9 cellular contexts compared by ENCODE assay signal in genomic region chr9:113541019-113541900, GRCh38.
DNase-seq lines count a peak whose midpoint lies in the region; ATAC-seq, FAIRE-seq and TF ChIP-seq lines count a peak whose summit lies in the region.
"Had no signal": no experiment of that assay in that cellular context is flagged by ENCODE, and none has a peak within 500 bp of the region (broad histone marks: within the 10 kb centered on the region; RNA-seq: fewer than 3 reads in every experiment).

No MANE protein-coding gene starts in this region.

- H3K79me2 ChIP-seq in OCI-LY1 (ENCODE audit: insufficient read depth, low read length) (no peaks in the 10 kb centered on the region), endothelial cell of umbilical vein (ENCODE audit: control insufficient read depth, insufficient read depth, low read length) (peaks cover 36% of the 10 kb centered on the region)
- H3K79me2 ChIP-seq: parathyroid adenoma had no signal

- peaks cover 6% of the 10 kb centered on the region for H3K36me3 Mint-ChIP-seq in natural killer cell treated with Interleukin-12 subunit alpha and Interleukin-12 subunit beta and Interleukin-15 and Interleukin-18, amount 100 ng/mL, for 72 hours
- H3K36me3 Mint-ChIP-seq in activated CD8-positive, alpha-beta memory T cell treated with anti-CD3 and anti-CD28 coated beads, Interleukin-2, amount 10 ng/mL, durations not matched to agents 7 days and 5 days: peaks cover 28% of the 10 kb centered on the region

- DNase-seq in EL (peak; percentile 32), endothelial cell of umbilical vein (ENCODE audit: low read depth, low spot score) (peak; percentile 42), urothelium cell line (ENCODE audit: low spot score) (no peak), NCI-H2107 treated with DMSO at 0.1 percent for 48 hours (lab: John Stamatoyannopoulos, UW; ENCODE audit: unreplicated experiment) (no peak)
- peak; percentile 51 for DNase-seq in natural killer cell treated with Interleukin-12 subunit alpha and Interleukin-12 subunit beta and Interleukin-15 and Interleukin-18, amount 100 ng/mL, for 72 hours (ENCODE audit: low spot score)
- no peak for DNase-seq in stimulated activated naive CD4-positive, alpha-beta T cell (lab: John Stamatoyannopoulos, UW)
- DNase-seq in activated CD8-positive, alpha-beta memory T cell treated with anti-CD3 and anti-CD28 coated beads, Interleukin-2, amount 10 ng/mL, durations not matched to agents 7 days and 5 days: no peak

- TF ChIP-seq CTCF in OCI-LY1 (IDR thresholded peaks at IDR 0.05; ENCODE audit: low read length) (no peak), endothelial cell of umbilical vein (IDR thresholded peaks at IDR 0.05; ENCODE audit: extremely low read depth in 1 of 2, insufficient read depth in 1 of 2, low read depth in 1 of 2, low read length in 2 of 2) (no peak)

- H3K4me3 ChIP-seq in OCI-LY1 (ENCODE audit: low read depth, low read length, poor library complexity, severe bottlenecking): peak overlapping the region; percentile 40
- no peak overlapping the region for H3K4me3 ChIP-seq in endothelial cell of umbilical vein (replicated peaks in 1 of 3; ENCODE audit: insufficient read depth in 1 of 3, low read depth in 1 of 3, low read length in 3 of 3)

- no TSS peak for BruUV-seq in endothelial cell of umbilical vein (replicated peaks; lab: Mats Ljungman, UMichigan)

- peak; percentile 10 for TF ChIP-seq POLR2A in endothelial cell of umbilical vein (IDR thresholded peaks at IDR 0.05; ENCODE audit: low read depth, low read length)

- H3K36me3 ChIP-seq in OCI-LY1 (ENCODE audit: insufficient read depth, low read length) (no peaks in the 10 kb centered on the region), endothelial cell of umbilical vein (ENCODE audit: control insufficient read depth in 2 of 2, extremely low read depth in 1 of 2, insufficient read depth in 2 of 2, low read length in 2 of 2) (peaks cover 41 to 85% of the 10 kb centered on the region in 2 experiments)

- no peaks in the 10 kb centered on the region for H3F3A ChIP-seq in OCI-LY1 (ENCODE audit: insufficient read depth, low read length)

- no peak overlapping the region for H3K27ac ChIP-seq in OCI-LY1 (ENCODE audit: low read depth, low read length, poor library complexity, severe bottlenecking)
- H3K27ac ChIP-seq in endothelial cell of umbilical vein (ENCODE audit: insufficient read depth, low read depth, low read length): no peak overlapping the region
- H3K27ac ChIP-seq: parathyroid adenoma had no signal

- FAIRE-seq in endothelial cell of umbilical vein (lab: Jason Lieb, UNC) (peak; percentile 64), urothelium cell line (lab: Jason Lieb, UNC) (no peak)

- intact Hi-C loops in endothelial cell of umbilical vein (cut with micrococcal nuclease): loop anchor here (1.0 to 5.0 kb wide), 2 partner anchors 41 to 116 kb away; no protein-coding TSS in a partner anchor

- no peak overlapping the region for H3K4me3 Mint-ChIP-seq in natural killer cell treated with Interleukin-12 subunit alpha and Interleukin-12 subunit beta and Interleukin-15 and Interleukin-18, amount 100 ng/mL, for 72 hours
- H3K4me3 Mint-ChIP-seq in activated CD8-positive, alpha-beta memory T cell treated with anti-CD3 and anti-CD28 coated beads, Interleukin-2, amount 10 ng/mL, durations not matched to agents 7 days and 5 days: no peak overlapping the region

- H4K20me1 ChIP-seq in OCI-LY1 (ENCODE audit: insufficient read depth, low read length) (no peaks in the 10 kb centered on the region), endothelial cell of umbilical vein (replicated peaks; ENCODE audit: control insufficient read depth, extremely low read depth, insufficient read depth, low read length) (no peaks in the 10 kb centered on the region)

- no peaks in the 10 kb centered on the region for H3K9me2 ChIP-seq in OCI-LY1 (ENCODE audit: low read depth, low read length)

- no peaks in the 10 kb centered on the region for H3K27me3 ChIP-seq in OCI-LY1 (ENCODE audit: insufficient read depth, low read length)
- H3K27me3 ChIP-seq in endothelial cell of umbilical vein (ENCODE audit: control insufficient read depth in 2 of 2, insufficient read depth in 2 of 2, low read length in 2 of 2): no peaks in the 10 kb centered on the region

- H2AFZ ChIP-seq in OCI-LY1 (ENCODE audit: low read length) (no peak overlapping the region), endothelial cell of umbilical vein (ENCODE audit: low read depth, low read length) (no peak overlapping the region)
- H2AFZ ChIP-seq: parathyroid adenoma had no signal

- H3K4me1 Mint-ChIP-seq in natural killer cell treated with Interleukin-12 subunit alpha and Interleukin-12 subunit beta and Interleukin-15 and Interleukin-18, amount 100 ng/mL, for 72 hours (ENCODE audit: low read depth in 2 of 2): peaks cover 55 to 75% of the 10 kb centered on the region in 2 donors
- peaks cover 5% of the 10 kb centered on the region for H3K4me1 Mint-ChIP-seq in activated CD8-positive, alpha-beta memory T cell treated with anti-CD3 and anti-CD28 coated beads, Interleukin-2, amount 10 ng/mL, durations not matched to agents 7 days and 5 days

- peak overlapping the region; percentile 28; the same call in 1 of the 2 replicates for H3K9ac ChIP-seq in OCI-LY1 (ENCODE audit: low read length)
- no peak overlapping the region for H3K9ac ChIP-seq in endothelial cell of umbilical vein (replicated peaks; ENCODE audit: extremely low read depth, insufficient read depth, low read length)
- H3K9ac ChIP-seq: parathyroid adenoma had no signal

- H3K27ac Mint-ChIP-seq in natural killer cell treated with Interleukin-12 subunit alpha and Interleukin-12 subunit beta and Interleukin-15 and Interleukin-18, amount 100 ng/mL, for 72 hours: peak overlapping the region; percentile 44 to 65
- no peak overlapping the region for H3K27ac Mint-ChIP-seq in activated CD8-positive, alpha-beta memory T cell treated with anti-CD3 and anti-CD28 coated beads, Interleukin-2, amount 10 ng/mL, durations not matched to agents 7 days and 5 days

- no peaks in the 10 kb centered on the region for H3K9me3 Mint-ChIP-seq in natural killer cell treated with Interleukin-12 subunit alpha and Interleukin-12 subunit beta and Interleukin-15 and Interleukin-18, amount 100 ng/mL, for 72 hours
- H3K9me3 Mint-ChIP-seq in activated CD8-positive, alpha-beta memory T cell treated with anti-CD3 and anti-CD28 coated beads, Interleukin-2, amount 10 ng/mL, durations not matched to agents 7 days and 5 days (ENCODE audit: low read depth): no peaks in the 10 kb centered on the region

- POLR2A ChIA-PET in endothelial cell of umbilical vein (lab: Charles Lee): no interaction called here

- H3K4me2 ChIP-seq in OCI-LY1 (ENCODE audit: low read length) (peak overlapping the region; percentile 56; the same call in 1 of the 2 replicates), endothelial cell of umbilical vein (ENCODE audit: insufficient read depth, low read length) (no peak overlapping the region)

- ATAC-seq in natural killer cell treated with Interleukin-12 subunit alpha and Interleukin-12 subunit beta and Interleukin-15 and Interleukin-18, amount 100 ng/mL, for 72 hours: peak in 1 of 2 donors; percentile 4
- ATAC-seq in activated CD8-positive, alpha-beta memory T cell treated with anti-CD3 and anti-CD28 coated beads, Interleukin-2, amount 10 ng/mL, durations not matched to agents 7 days and 5 days: no peak

- H3K9me3 ChIP-seq in OCI-LY1 (ENCODE audit: low read length) (no peaks in the 10 kb centered on the region), endothelial cell of umbilical vein (replicated peaks; ENCODE audit: control insufficient read depth, insufficient read depth, low read length) (no peaks in the 10 kb centered on the region)

- peaks cover 9% of the 10 kb centered on the region for H3K4me1 ChIP-seq in OCI-LY1 (ENCODE audit: insufficient read depth, low read length, severe bottlenecking)
- peaks cover 5% of the 10 kb centered on the region for H3K4me1 ChIP-seq in endothelial cell of umbilical vein (ENCODE audit: control insufficient read depth, extremely low read depth, insufficient read depth, low read length)
- H3K4me1 ChIP-seq: parathyroid adenoma had no signal

- no peaks in the 10 kb centered on the region for H3K9me1 ChIP-seq in endothelial cell of umbilical vein (replicated peaks; ENCODE audit: control insufficient read depth, extremely low read depth, insufficient read depth, low read length)

- H3K27me3 Mint-ChIP-seq in natural killer cell treated with Interleukin-12 subunit alpha and Interleukin-12 subunit beta and Interleukin-15 and Interleukin-18, amount 100 ng/mL, for 72 hours: no peaks in the 10 kb centered on the region
- no peaks in the 10 kb centered on the region for H3K27me3 Mint-ChIP-seq in activated CD8-positive, alpha-beta memory T cell treated with anti-CD3 and anti-CD28 coated beads, Interleukin-2, amount 10 ng/mL, durations not matched to agents 7 days and 5 days

- dilution Hi-C loops in endothelial cell of umbilical vein (cut with MboI; ENCODE audit: extremely low pct_ligation_motif_present, low sequenced_read_pairs): no loop called here

- CTCF ChIA-PET in endothelial cell of umbilical vein (lab: Charles Lee): interaction anchor here (1.1 to 1.8 kb wide), 4 partner anchors 50 to 114 kb away, joined by 4 to 8 read pairs (median 6); no protein-coding TSS in a partner anchor
- CTCF ChIA-PET in activated CD8-positive, alpha-beta memory T cell treated with anti-CD3 and anti-CD28 coated beads, Interleukin-2, amount 10 ng/mL, durations not matched to agents 7 days and 5 days (lab: Charles Lee): no interaction called here

TF ChIP-seq in endothelial cell of umbilical vein, 7 proteins besides CTCF, POLR2A, EP300 and RAD21:
- TF ChIP-seq JUN (IDR thresholded peaks at IDR 0.05; ENCODE audit: borderline replicate concordance, insufficient read depth, insufficient read length, low read depth): no peak
- no peak for TF ChIP-seq MAX (IDR thresholded peaks at IDR 0.05; ENCODE audit: insufficient read depth, insufficient read length)
- TF ChIP-seq MYC (IDR thresholded peaks at IDR 0.05; ENCODE audit: low read depth, low read length): no peak
- TF ChIP-seq GATA2 (IDR thresholded peaks at IDR 0.05; ENCODE audit: insufficient read depth, insufficient read length, low read depth, low read length): no peak
- TF ChIP-seq EZH2 (IDR thresholded peaks at IDR 0.05; ENCODE audit: borderline replicate concordance, low read depth, low read length, severe bottlenecking): no peak
- no peak for TF ChIP-seq FOS (IDR thresholded peaks at IDR 0.05; ENCODE audit: borderline replicate concordance, insufficient read depth, low read length)
- no peak for TF ChIP-seq POLR2AphosphoS5 (IDR thresholded peaks at IDR 0.05; ENCODE audit: insufficient read depth, low read depth, low read length)

Comparison
In these comparisons a context has a peak if more than half of its experiments do, and no peak if none do; other contexts are left out.
1. DNase-seq: peak in EL (single experiment), endothelial cell of umbilical vein (single experiment) and natural killer cell treated with Interleukin-12 subunit alpha and Interleukin-12 subunit beta and Interleukin-15 and Interleukin-18, amount 100 ng/mL, for 72 hours (single experiment); none in stimulated activated naive CD4-positive, alpha-beta T cell (0 of 6), activated CD8-positive, alpha-beta memory T cell treated with anti-CD3 and anti-CD28 coated beads, Interleukin-2, amount 10 ng/mL, durations not matched to agents 7 days and 5 days (single experiment), urothelium cell line (single experiment) and NCI-H2107 treated with DMSO at 0.1 percent for 48 hours (single experiment).